In genomic region chr21:45864436-45864835, GRCh38 we compare ENCODE assay signal across 26 cellular contexts.
DNase-seq lines count a peak whose midpoint lies in the region; ATAC-seq and TF ChIP-seq lines count a peak whose summit lies in the region.
"Had no signal": no experiment of that assay in that cellular context is flagged by ENCODE, and none has a peak within 500 bp of the region (broad histone marks: within the 10 kb centered on the region; RNA-seq: fewer than 3 reads in every experiment).

No MANE protein-coding gene starts in this region.

- H4K20me1 ChIP-seq in SK-N-SH (ENCODE audit: insufficient read depth): no peaks in the 10 kb centered on the region

- DNase-seq in SK-N-SH (no peak), RWPE2 (ENCODE audit: low spot score) (no peak), fibroblast of pulmonary artery (ENCODE audit: low read depth) (peak; percentile 51), foreskin melanocyte (no peak), esophagus muscularis mucosa (ENCODE audit: extremely low spot score) (no peak), SKM-1 treated with dmso at 0.1 percent for 144 hours (lab: John Stamatoyannopoulos, UW; ENCODE audit: unreplicated experiment) (no peak)
- DNase-seq: activated CD4-positive, alpha-beta T cell treated with anti-CD3 and anti-CD28 coated beads for 4 hours; activated T-cell treated with anti-CD3 and anti-CD28 coated beads, Interleukin-2, amount 50 U/mL, for 48 hours; CD4-positive, alpha-beta memory T cell; effector CD4-positive, alpha-beta T cell; left ventricle myocardium inferior; naive thymus-derived CD8-positive, alpha-beta T cell; NCI-H146; NCI-H2107; NCI-H446 treated with DMSO at 0.1 percent for 48 hours; occipital lobe; small intestine; stimulated activated CD4-positive, alpha-beta T cell treated with anti-CD3 and anti-CD28 coated beads, Interleukin-1b, Interleukin-23, amount 100 ng/mL, for 48 hours; stomach; thyroid gland had no signal

- H3K27ac ChIP-seq in SK-N-SH (ENCODE audit: low read depth in 2 of 2, low read length in 1 of 2) (peak overlapping the region; percentile 16 to 86; a peak in 3 of 4 replicates), RWPE2 (ENCODE audit: poor library complexity, severe bottlenecking) (peak overlapping the region; percentile 4), esophagus muscularis mucosa (replicated peaks in 1 of 4) (no peak overlapping the region)
- H3K27ac ChIP-seq: 22Rv1, gastroesophageal sphincter, left ventricle myocardium inferior, stomach, thyroid gland, vagina, VCaP had no signal

- TF ChIP-seq CTCF in SK-N-SH (IDR thresholded peaks at IDR 0.05): no peak
- TF ChIP-seq CTCF in RWPE2 (IDR thresholded peaks at IDR 0.05; ENCODE audit: poor library complexity, severe bottlenecking): no peak
- TF ChIP-seq CTCF in fibroblast of pulmonary artery (IDR thresholded peaks at IDR 0.05; ENCODE audit: low read length, missing control alignments): no peak
- TF ChIP-seq CTCF in esophagus muscularis mucosa (IDR thresholded peaks at IDR 0.05): no peak

- no peak for ATAC-seq in SK-N-SH treated with all-trans-retinoic acid at 6 μM for 48 hours
- ATAC-seq in RWPE2 (ENCODE audit: low read depth): no peak
- ATAC-seq: gastroesophageal sphincter; naive thymus-derived CD8-positive, alpha-beta T cell had no signal

- H3K9me3 ChIP-seq in SK-N-SH (no peaks in the 10 kb centered on the region), RWPE2 (ENCODE audit: severe bottlenecking) (no peaks in the 10 kb centered on the region), skeletal muscle satellite cell (replicated peaks; ENCODE audit: low read length) (no peaks in the 10 kb centered on the region), esophagus muscularis mucosa (no peaks in the 10 kb centered on the region)
- H3K9me3 ChIP-seq: gastroesophageal sphincter, left ventricle myocardium inferior, stomach, thyroid gland, vagina had no signal

- H3K9me2 ChIP-seq in SK-N-SH: no peaks in the 10 kb centered on the region

- no peak for TF ChIP-seq POLR2A in esophagus muscularis mucosa (IDR thresholded peaks at IDR 0.05; ENCODE audit: low read depth)

- H3K4me1 ChIP-seq in SK-N-SH (ENCODE audit: control insufficient read depth in 1 of 2, insufficient read depth in 2 of 2, low read depth in 1 of 2, low read length in 1 of 2) (peaks cover 20 to 30% of the 10 kb centered on the region in 2 experiments), RWPE2 (ENCODE audit: insufficient read depth, poor library complexity, severe bottlenecking) (peaks cover 15% of the 10 kb centered on the region), skeletal muscle satellite cell (ENCODE audit: control insufficient read depth, insufficient read depth, low read length) (peaks cover 30% of the 10 kb centered on the region), esophagus muscularis mucosa (no peaks in the 10 kb centered on the region)
- H3K4me1 ChIP-seq: gastroesophageal sphincter, left ventricle myocardium inferior, stomach, thyroid gland, vagina had no signal

- no peak overlapping the region for H3K4me3 ChIP-seq in SK-N-SH (ENCODE audit: low read depth in 2 of 2, low read length in 1 of 2)
- H3K4me3 ChIP-seq in RWPE2 (ENCODE audit: severe bottlenecking): no peak overlapping the region
- H3K4me3 ChIP-seq in fibroblast of pulmonary artery (replicated peaks; ENCODE audit: low read depth, low read length): no peak overlapping the region
- H3K4me3 ChIP-seq in skeletal muscle satellite cell (ENCODE audit: low read length): no peak overlapping the region
- no peak overlapping the region for H3K4me3 ChIP-seq in esophagus muscularis mucosa
- H3K4me3 ChIP-seq: gastroesophageal sphincter, left ventricle myocardium inferior, stomach, thyroid gland, vagina had no signal

- H3K9ac ChIP-seq in SK-N-SH: peak overlapping the region; percentile 51; the same call in 1 of the 2 replicates
- H3K9ac ChIP-seq in skeletal muscle satellite cell (ENCODE audit: low read depth, low read length): peak overlapping the region; percentile 7

- no peak for TF ChIP-seq RAD21 in SK-N-SH (IDR thresholded peaks at IDR 0.05; ENCODE audit: low read length)

- no peaks in the 10 kb centered on the region for H3K27me3 ChIP-seq in SK-N-SH (ENCODE audit: insufficient read depth)
- H3K27me3 ChIP-seq in RWPE2 (ENCODE audit: insufficient read depth, poor library complexity, severe bottlenecking): no peaks in the 10 kb centered on the region
- peaks cover 4% of the 10 kb centered on the region for H3K27me3 ChIP-seq in skeletal muscle satellite cell (ENCODE audit: control insufficient read depth, insufficient read depth, low read length)
- peaks cover 0 to 8% (median 0%) of the 10 kb centered on the region in 4 donors for H3K27me3 ChIP-seq in esophagus muscularis mucosa
- H3K27me3 ChIP-seq: thyroid gland, vagina had no signal

- H3K4me2 ChIP-seq in SK-N-SH (peak overlapping the region; percentile 22), skeletal muscle satellite cell (ENCODE audit: low read length) (no peak overlapping the region)

- H3K79me2 ChIP-seq in SK-N-SH (ENCODE audit: insufficient read depth): no peaks in the 10 kb centered on the region

- 45% methylated on average over 5 of the region's 5 CpGs for WGBS in SK-N-SH (ENCODE audit: low lambda C conversion rate)
- WGBS in esophagus muscularis mucosa: 53% methylated on average over 5 of the region's 5 CpGs

- H3K36me3 ChIP-seq in SK-N-SH (replicated peaks in 1 of 2; ENCODE audit: control insufficient read depth in 1 of 2, insufficient read depth in 2 of 2, low read length in 1 of 2) (no peaks in the 10 kb centered on the region), RWPE2 (ENCODE audit: low read depth) (no peaks in the 10 kb centered on the region), skeletal muscle satellite cell (ENCODE audit: insufficient read depth, low read length) (no peaks in the 10 kb centered on the region), esophagus muscularis mucosa (no peaks in the 10 kb centered on the region)
- H3K36me3 ChIP-seq: gastroesophageal sphincter, left ventricle myocardium inferior, stomach, thyroid gland, vagina had no signal

- H2AFZ ChIP-seq in SK-N-SH (ENCODE audit: low read depth): 0 out of 2 replicates have a peak overlapping the region, but pooled peaks have one; percentile 26

- POLR2A ChIA-PET in SK-N-SH (lab: Yijun Ruan, JAX): no interaction called here

- CTCF ChIA-PET in SK-N-SH (lab: Yijun Ruan, JAX): interaction anchor here (1.8 to 3.1 kb wide), 3 partner anchors 13 to 18 kb away, joined by 5 to 14 read pairs (median 6); no protein-coding TSS in a partner anchor

- peaks cover 14% of the 10 kb centered on the region for H3F3A ChIP-seq in SK-N-SH (replicated peaks; ENCODE audit: insufficient read depth)

- TF ChIP-seq EP300 in SK-N-SH (IDR thresholded peaks at IDR 0.05; ENCODE audit: borderline replicate concordance in 1 of 2, low read depth in 1 of 2, low read length in 1 of 2) (no peak), esophagus muscularis mucosa (IDR thresholded peaks at IDR 0.05) (no peak)

- intact Hi-C loops in esophagus muscularis mucosa (cut with DNase I): no loop called here

TF ChIP-seq in SK-N-SH, 30 proteins besides CTCF, POLR2A, EP300 and RAD21:
- TF ChIP-seq YY1 (IDR thresholded peaks at IDR 0.05; ENCODE audit: low read depth): 0 out of 2 replicates have a peak, but pooled peaks have one; percentile 49
- TF ChIP-seq RFX5 (IDR thresholded peaks at IDR 0.05; ENCODE audit: low read length): no peak
- no peak for TF ChIP-seq FOXJ3 (CRISPR knock-in tag; IDR thresholded peaks at IDR 0.05)
- TF ChIP-seq MAX (IDR thresholded peaks at IDR 0.05; ENCODE audit: low read depth): peak; percentile 38; the same call in 1 of the 2 replicates
- no peak for TF ChIP-seq ELF1 (IDR thresholded peaks at IDR 0.05)
- TF ChIP-seq GABPA (IDR thresholded peaks at IDR 0.05; ENCODE audit: low read depth): no peak
TF ChIP-seq in SK-N-SH: peak in this region for 2.

TF ChIP-seq in SK-N-SH treated with all-trans-retinoic acid at 6 μM for 48 hours, 23 proteins besides CTCF, POLR2A, EP300 and RAD21 (continues in another document):
- TF ChIP-seq ISL1 (CRISPR knock-in tag; IDR thresholded peaks at IDR 0.05): no peak
- TF ChIP-seq RARB (CRISPR knock-in tag; IDR thresholded peaks at IDR 0.05): no peak
- no peak for TF ChIP-seq ARNTL (CRISPR knock-in tag; IDR thresholded peaks at IDR 0.05; ENCODE audit: borderline replicate concordance, low read depth)
- TF ChIP-seq, protein P1, sequence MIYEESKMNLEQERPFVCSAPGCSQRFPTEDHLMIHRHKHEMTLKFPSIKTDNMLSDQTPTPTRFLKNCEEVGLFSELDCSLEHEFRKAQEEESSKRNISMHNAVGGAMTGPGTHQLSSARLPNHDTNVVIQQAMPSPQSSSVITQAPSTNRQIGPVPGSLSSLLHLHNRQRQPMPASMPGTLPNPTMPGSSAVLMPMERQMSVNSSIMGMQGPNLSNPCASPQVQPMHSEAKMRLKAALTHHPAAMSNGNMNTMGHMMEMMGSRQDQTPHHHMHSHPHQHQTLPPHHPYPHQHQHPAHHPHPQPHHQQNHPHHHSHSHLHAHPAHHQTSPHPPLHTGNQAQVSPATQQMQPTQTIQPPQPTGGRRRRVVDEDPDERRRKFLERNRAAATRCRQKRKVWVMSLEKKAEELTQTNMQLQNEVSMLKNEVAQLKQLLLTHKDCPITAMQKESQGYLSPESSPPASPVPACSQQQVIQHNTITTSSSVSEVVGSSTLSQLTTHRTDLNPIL (CRISPR knock-in tag; IDR thresholded peaks at IDR 0.05; ENCODE audit: low read depth): no peak
- no peak for TF ChIP-seq POU6F1 (CRISPR knock-in tag; IDR thresholded peaks at IDR 0.05; ENCODE audit: borderline replicate concordance, low read depth)
- no peak for TF ChIP-seq CSDC2 (CRISPR knock-in tag; IDR thresholded peaks at IDR 0.05)
- no peak for TF ChIP-seq ESRRG (CRISPR knock-in tag; IDR thresholded peaks at IDR 0.05)
- TF ChIP-seq SNAI2 (CRISPR knock-in tag; IDR thresholded peaks at IDR 0.05): no peak
- no peak for TF ChIP-seq ZNF565 (CRISPR knock-in tag; conservative IDR thresholded peaks at IDR 0.05; ENCODE audit: low read depth)
- TF ChIP-seq TOX (CRISPR knock-in tag; IDR thresholded peaks at IDR 0.05; ENCODE audit: borderline replicate concordance): no peak

Comparison
In these comparisons a context has a peak if more than half of its experiments do, and no peak if none do; other contexts are left out.
1. H3K27ac ChIP-seq: peak in SK-N-SH (2 of 2) and RWPE2 (single experiment); none in esophagus muscularis mucosa (0 of 4).